ENCODE assay signal across 9 cellular contexts in the genomic region with DNA sequence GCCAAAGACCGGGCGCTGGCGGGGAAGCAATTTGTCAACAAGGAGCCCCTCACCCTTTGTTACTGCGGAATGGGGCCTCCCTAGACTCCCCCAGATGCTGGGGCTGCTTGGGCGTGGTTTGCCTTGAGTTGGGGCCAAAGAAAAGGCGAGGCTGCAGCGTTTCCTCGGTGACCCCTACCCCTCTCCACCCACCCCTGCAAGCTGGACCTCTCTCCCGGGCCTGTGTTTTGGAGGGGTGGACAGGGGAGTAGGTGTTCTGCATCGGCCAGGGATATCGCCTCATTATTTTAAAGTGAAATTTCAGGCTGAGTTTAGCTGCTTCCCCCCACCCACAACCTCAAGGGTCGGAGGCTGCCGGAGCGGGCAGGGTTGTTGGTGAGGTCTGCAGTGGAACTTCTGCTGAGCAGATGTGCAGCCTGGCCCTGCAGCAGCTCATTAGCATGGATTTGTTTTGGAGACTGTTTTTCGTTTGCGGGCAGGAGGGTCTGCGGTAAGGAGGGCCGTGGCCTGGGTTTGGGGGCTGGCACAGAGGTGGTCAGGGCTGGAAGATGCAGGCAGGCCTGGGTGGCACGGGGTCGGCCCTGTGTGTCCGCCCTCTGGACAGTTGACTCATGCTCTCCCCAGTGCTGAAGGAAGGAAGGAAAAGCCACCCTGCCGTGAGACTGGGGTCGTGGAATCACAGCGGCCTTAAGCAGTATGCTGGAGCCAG. TPM values are rescaled to one million over a fixed set of nuclear protein-coding genes. Genes with fewer than 3 reads are reported as not detected.
DNase-seq lines count a peak whose midpoint lies in the region; ATAC-seq and TF ChIP-seq lines count a peak whose summit lies in the region.
"Had no signal": no experiment of that assay in that cellular context is flagged by ENCODE, and none has a peak within 500 bp of the region (broad histone marks: within the 10 kb centered on the region; RNA-seq: fewer than 3 reads in every experiment).

No MANE protein-coding gene starts in this region.

- TF ChIP-seq POLR2A in esophagus muscularis mucosa (IDR thresholded peaks at IDR 0.05; ENCODE audit: low read depth) = no peak

- no peaks in the 10 kb centered on the region for H3K36me3 ChIP-seq in CD4-positive, CD25-positive, alpha-beta regulatory T cell (ENCODE audit: control insufficient read depth, insufficient read depth, low read length)
- H3K36me3 ChIP-seq in SJCRH30 (no peaks in the 10 kb centered on the region), esophagus muscularis mucosa (no peaks in the 10 kb centered on the region), neuron (ENCODE audit: insufficient read depth, low read length) (no peaks in the 10 kb centered on the region)

- no peak for TF ChIP-seq CTCF in esophagus muscularis mucosa (IDR thresholded peaks at IDR 0.05)

- no peak for DNase-seq in CD4-positive, CD25-positive, alpha-beta regulatory T cell
- no peak for DNase-seq in SJCRH30
- DNase-seq in esophagus muscularis mucosa (ENCODE audit: extremely low spot score) = no peak
- DNase-seq in inferior parietal cortex (ENCODE audit: extremely low spot score) = no peak
- DNase-seq in globus pallidus (ENCODE audit: low spot score) = no peak
- no peak for DNase-seq in H4 (ENCODE audit: low spot score)
- DNase-seq in NCI-H2171 (lab: John Stamatoyannopoulos, UW) = no peak

- ATAC-seq in CD4-positive, CD25-positive, alpha-beta regulatory T cell (ENCODE audit: low read depth in 2 of 2) = no peak

- peaks cover 14% of the 10 kb centered on the region for H3K27me3 ChIP-seq in CD4-positive, CD25-positive, alpha-beta regulatory T cell (ENCODE audit: control insufficient read depth, insufficient read depth, low read length)
- H3K27me3 ChIP-seq in SJCRH30 (no peaks in the 10 kb centered on the region), esophagus muscularis mucosa (no peaks in the 10 kb centered on the region), neuron (ENCODE audit: insufficient read depth, low read length) (peaks cover 43% of the 10 kb centered on the region)

- intact Hi-C loops in esophagus muscularis mucosa (cut with DNase I) = loop anchor here (2.0 to 5.0 kb wide), 2 partner anchors 48 to 161 kb away; a partner anchor contains a TSS

- TF ChIP-seq EP300 in esophagus muscularis mucosa (IDR thresholded peaks at IDR 0.05) = no peak

- H3K36me3 Mint-ChIP-seq in CD4-positive, CD25-positive, alpha-beta regulatory T cell = no peaks in the 10 kb centered on the region

- no peaks in the 10 kb centered on the region for H3K9me3 Mint-ChIP-seq in CD4-positive, CD25-positive, alpha-beta regulatory T cell

- no peaks in the 10 kb centered on the region for H3K9me3 ChIP-seq in CD4-positive, CD25-positive, alpha-beta regulatory T cell (ENCODE audit: control insufficient read depth in 2 of 2, low read length in 2 of 2)
- no peaks in the 10 kb centered on the region for H3K9me3 ChIP-seq in SJCRH30 (replicated peaks)
- H3K9me3 ChIP-seq in esophagus muscularis mucosa = no peaks in the 10 kb centered on the region
- no peaks in the 10 kb centered on the region for H3K9me3 ChIP-seq in neuron (ENCODE audit: low read length)

- H3K27ac Mint-ChIP-seq in CD4-positive, CD25-positive, alpha-beta regulatory T cell = peak overlapping the region in 1 of 3 donors; percentile 15

- no peak overlapping the region for H3K27ac ChIP-seq in CD4-positive, CD25-positive, alpha-beta regulatory T cell (ENCODE audit: insufficient read depth, low read length, poor library complexity, severe bottlenecking)
- H3K27ac ChIP-seq in SJCRH30 = no peak overlapping the region
- peak overlapping the region; percentile 97 to 99 (median 98) for H3K27ac ChIP-seq in esophagus muscularis mucosa (replicated peaks in 1 of 4)
- H3K27ac ChIP-seq: KMS-11 had no signal

- H3K4me3 Mint-ChIP-seq in CD4-positive, CD25-positive, alpha-beta regulatory T cell = peak overlapping the region in 3 of 4 donors; percentile 9 to 84 (median 39)

- peak overlapping the region; percentile 72 for H2AFZ ChIP-seq in neuron (ENCODE audit: low read depth, low read length)

- peaks cover 53% of the 10 kb centered on the region for H3K27me3 Mint-ChIP-seq in CD4-positive, CD25-positive, alpha-beta regulatory T cell

- H3K4me3 ChIP-seq in CD4-positive, CD25-positive, alpha-beta regulatory T cell (ENCODE audit: low read depth, low read length) = no peak overlapping the region
- H3K4me3 ChIP-seq in SJCRH30 (peak overlapping the region; percentile 59), esophagus muscularis mucosa (peak overlapping the region; percentile 70 to 94 (median 92)), neuron (ENCODE audit: low read length) (peak overlapping the region; percentile 46)

- WGBS in esophagus muscularis mucosa = 39% methylated on average over 14 of the region's 24 CpGs

- H3K4me1 Mint-ChIP-seq in CD4-positive, CD25-positive, alpha-beta regulatory T cell = peaks cover 0 to 25% (median 10%) of the 10 kb centered on the region in 4 donors

- peaks cover 10% of the 10 kb centered on the region for H3K4me1 ChIP-seq in CD4-positive, CD25-positive, alpha-beta regulatory T cell (ENCODE audit: control insufficient read depth, insufficient read depth, low read length, poor library complexity, severe bottlenecking)
- H3K4me1 ChIP-seq in SJCRH30 = peaks cover 8% of the 10 kb centered on the region
- peaks cover 61 to 74% (median 71%) of the 10 kb centered on the region in 4 donors for H3K4me1 ChIP-seq in esophagus muscularis mucosa
- peaks cover 12% of the 10 kb centered on the region for H3K4me1 ChIP-seq in neuron (ENCODE audit: insufficient read depth, low read length)

RNA-seq across cellular contexts. Expression of a gene that starts 1.6 kb away (rescaled TPM):
- 3.3 TPM for total RNA-seq in CD4-positive, CD25-positive, alpha-beta regulatory T cell
- polyA plus RNA-seq in CD4-positive, CD25-positive, alpha-beta regulatory T cell = 1 to 10 TPM in 3 of 4 donors, under 1 TPM in 1; 0.39 to 1.4 (median 1.2) TPM
- 3.5 and 4.4 TPM in 2 replicates for total RNA-seq in SJCRH30 (2014; rRNA removed; shearing (Covaris generic))
- 100 to 1,000 TPM; 194 to 469 (median 307) TPM for total RNA-seq in esophagus muscularis mucosa
- total RNA-seq in H4 (2014; rRNA removed; shearing (Covaris generic)) = 34.2 and 53.1 TPM in 2 replicates

RNA-seq across cellular contexts. Expression of a gene that starts 19.0 kb away (rescaled TPM):
- total RNA-seq in CD4-positive, CD25-positive, alpha-beta regulatory T cell = not detected
- polyA plus RNA-seq in CD4-positive, CD25-positive, alpha-beta regulatory T cell = under 1 TPM in 3 of 4 donors, not detected in 1; 0.15 to 0.31 (median 0.19) TPM
- 0.05 TPM in 1 of 2 replicates, not detected in the other for total RNA-seq in SJCRH30 (2014; rRNA removed; shearing (Covaris generic))
- not detected for total RNA-seq in esophagus muscularis mucosa
- total RNA-seq in H4 (2014; rRNA removed; shearing (Covaris generic)) = not detected in 2 replicates

Comparison
In these comparisons a context has a peak if more than half of its experiments do, and no peak if none do; other contexts are left out.
1. H3K27ac ChIP-seq: peak in esophagus muscularis mucosa (4 of 4); none in CD4-positive, CD25-positive, alpha-beta regulatory T cell (single experiment) and SJCRH30 (single experiment).